Comparison of ENCODE assay signal across 12 cellular contexts in genomic region chr5:116494784-116495480, GRCh38.
DNase-seq lines count a peak whose midpoint lies in the region; ATAC-seq and TF ChIP-seq lines count a peak whose summit lies in the region.
"Had no signal": no experiment of that assay in that cellular context is flagged by ENCODE, and none has a peak within 500 bp of the region (broad histone marks: within the 10 kb centered on the region; RNA-seq: fewer than 3 reads in every experiment).

No MANE protein-coding gene starts in this region.

- no peaks in the 10 kb centered on the region for H4K20me1 ChIP-seq in BLaER1

- peak; percentile 82 for DNase-seq in NCI-H1105 (lab: John Stamatoyannopoulos, UW)
- DNase-seq in NCI-H510A (lab: John Stamatoyannopoulos, UW): peak; percentile 72
- peak; percentile 70 for DNase-seq in epithelial cell of esophagus (ENCODE audit: low read depth)
- no peak for DNase-seq in activated T-cell treated with anti-CD3 and anti-CD28 coated beads, Interleukin-2, amount 50 U/mL, for 4 hours
- DNase-seq in GM10266 (ENCODE audit: extremely low spot score): no peak
- no peak for DNase-seq in stimulated activated CD8-positive, alpha-beta memory T cell treated with anti-CD3 and anti-CD28 coated beads, Interleukin-4, amount 100 ng/mL, for 48 hours
- DNase-seq in Peyer's patch: no peak
- DNase-seq: activated CD4-positive, alpha-beta T cell treated with anti-CD3 and anti-CD28 coated beads, Interleukin-2, amount 50 U/mL, for 48 hours; Calu3; transverse colon had no signal

- H3K9me3 ChIP-seq in BLaER1 (no peaks in the 10 kb centered on the region), Peyer's patch (no peaks in the 10 kb centered on the region)
- H3K9me3 ChIP-seq: ascending aorta, transverse colon had no signal

- peaks cover 11% of the 10 kb centered on the region for H3K4me1 Mint-ChIP-seq in activated T-cell treated with anti-CD3 and anti-CD28 coated beads, Interleukin-2, amount 50 U/mL, for 4 hours (ENCODE audit: low read depth)

- H3K27me3 ChIP-seq in BLaER1: no peaks in the 10 kb centered on the region
- H3K27me3 ChIP-seq in Peyer's patch: no peaks in the 10 kb centered on the region
- H3K27me3 ChIP-seq: ascending aorta, transverse colon had no signal

- H3K4me3 Mint-ChIP-seq in activated T-cell treated with anti-CD3 and anti-CD28 coated beads, Interleukin-2, amount 50 U/mL, for 4 hours: no peak overlapping the region

- H3K36me3 ChIP-seq in BLaER1: no peaks in the 10 kb centered on the region
- peaks cover 0 to 32% (median 0%) of the 10 kb centered on the region in 3 donors for H3K36me3 ChIP-seq in Peyer's patch
- H3K36me3 ChIP-seq: ascending aorta had no signal

- no peak overlapping the region for H3K9ac ChIP-seq in BLaER1

- H3K27ac ChIP-seq in BLaER1 (peak overlapping the region; percentile 55; the same call in 1 of the 2 replicates), Peyer's patch (no peak overlapping the region)
- H3K27ac ChIP-seq: ascending aorta, transverse colon had no signal

- H3K36me3 Mint-ChIP-seq in activated T-cell treated with anti-CD3 and anti-CD28 coated beads, Interleukin-2, amount 50 U/mL, for 4 hours (ENCODE audit: insufficient read depth): peaks cover 5% of the 10 kb centered on the region

- H3K27me3 Mint-ChIP-seq in activated T-cell treated with anti-CD3 and anti-CD28 coated beads, Interleukin-2, amount 50 U/mL, for 4 hours (ENCODE audit: low read depth): no peaks in the 10 kb centered on the region

- no peaks in the 10 kb centered on the region for H3K9me3 Mint-ChIP-seq in activated T-cell treated with anti-CD3 and anti-CD28 coated beads, Interleukin-2, amount 50 U/mL, for 4 hours

- ATAC-seq in activated T-cell treated with anti-CD3 and anti-CD28 coated beads, Interleukin-2, amount 50 U/mL, for 4 hours: no peak

- TF ChIP-seq CTCF in epithelial cell of esophagus (IDR thresholded peaks at IDR 0.05; ENCODE audit: insufficient read depth, low read depth, low read length, missing control alignments) (no peak), GM10266 (IDR thresholded peaks at IDR 0.05; ENCODE audit: control insufficient read depth, insufficient read depth, low read depth, missing control alignments) (no peak), Peyer's patch (IDR thresholded peaks at IDR 0.05) (no peak)

- peak overlapping the region; percentile 63 for H3K4me2 ChIP-seq in BLaER1

- H3K4me1 ChIP-seq in BLaER1: peaks cover 64% of the 10 kb centered on the region
- H3K4me1 ChIP-seq in Peyer's patch: peaks cover 0 to 4% (median 0%) of the 10 kb centered on the region in 4 donors
- H3K4me1 ChIP-seq: ascending aorta had no signal

- H3K4me3 ChIP-seq in BLaER1 (no peak overlapping the region), epithelial cell of esophagus (ENCODE audit: low read length) (no peak overlapping the region), Peyer's patch (no peak overlapping the region)
- H3K4me3 ChIP-seq: ascending aorta, transverse colon had no signal

- no peak for TF ChIP-seq POLR2A in Peyer's patch (IDR thresholded peaks at IDR 0.05)

Comparison
In these comparisons a context has a peak if more than half of its experiments do, and no peak if none do; other contexts are left out.
1. DNase-seq: peak in NCI-H1105 (single experiment), NCI-H510A (single experiment) and epithelial cell of esophagus (single experiment); none in activated T-cell treated with anti-CD3 and anti-CD28 coated beads, Interleukin-2, amount 50 U/mL, for 4 hours (single experiment), GM10266 (single experiment), stimulated activated CD8-positive, alpha-beta memory T cell treated with anti-CD3 and anti-CD28 coated beads, Interleukin-4, amount 100 ng/mL, for 48 hours (single experiment) and Peyer's patch (0 of 3).